2 cellular contexts compared by ENCODE assay signal in genomic region chr11:70204466-70204799, GRCh38.
TF ChIP-seq lines count a peak whose summit lies in the region.

No MANE protein-coding gene starts in this region.

TF ChIP-seq in SK-N-SH, 30 proteins besides CTCF, POLR2A, EP300 and RAD21 (continued from another document):
- TF ChIP-seq MEF2A (IDR thresholded peaks at IDR 0.05; ENCODE audit: borderline replicate concordance, low read depth) (no peak), TEAD4 (IDR thresholded peaks at IDR 0.05; ENCODE audit: borderline replicate concordance, insufficient read depth) (no peak), MXI1 (IDR thresholded peaks at IDR 0.05; ENCODE audit: low read depth, low read length) (no peak), MAX (IDR thresholded peaks at IDR 0.05; ENCODE audit: low read depth) (no peak)

TF ChIP-seq in SK-N-SH treated with all-trans-retinoic acid at 6 μM for 48 hours, 23 proteins besides CTCF, POLR2A, EP300 and RAD21 (continued from another document):
- TF ChIP-seq ZNF565 (CRISPR knock-in tag; conservative IDR thresholded peaks at IDR 0.05; ENCODE audit: low read depth), result no peak
- TF ChIP-seq CSRNP3 (CRISPR knock-in tag; IDR thresholded peaks at IDR 0.05), result no peak
- no peak for TF ChIP-seq TOX (CRISPR knock-in tag; IDR thresholded peaks at IDR 0.05; ENCODE audit: borderline replicate concordance)
- TF ChIP-seq ESRRG (CRISPR knock-in tag; IDR thresholded peaks at IDR 0.05), result no peak
- no peak for TF ChIP-seq ZNF8 (CRISPR knock-in tag; IDR thresholded peaks at IDR 0.05)
- no peak for TF ChIP-seq TCF4 (CRISPR knock-in tag; IDR thresholded peaks at IDR 0.05; ENCODE audit: borderline replicate concordance)
- TF ChIP-seq CREB5 (CRISPR knock-in tag; IDR thresholded peaks at IDR 0.05; ENCODE audit: low read depth), result no peak
- no peak for TF ChIP-seq OSR1 (CRISPR knock-in tag; IDR thresholded peaks at IDR 0.05)
- TF ChIP-seq ZFP30 (CRISPR knock-in tag; IDR thresholded peaks at IDR 0.05), result no peak
- TF ChIP-seq POU6F1 (CRISPR knock-in tag; IDR thresholded peaks at IDR 0.05; ENCODE audit: borderline replicate concordance, low read depth), result no peak
- TF ChIP-seq ZFP3 (CRISPR knock-in tag; IDR thresholded peaks at IDR 0.05), result no peak
- TF ChIP-seq RARB (CRISPR knock-in tag; IDR thresholded peaks at IDR 0.05), result no peak
- TF ChIP-seq CSDC2 (CRISPR knock-in tag; IDR thresholded peaks at IDR 0.05), result no peak
- TF ChIP-seq PPARA (CRISPR knock-in tag; IDR thresholded peaks at IDR 0.05; ENCODE audit: borderline replicate concordance), result no peak
- no peak for TF ChIP-seq ARNTL (CRISPR knock-in tag; IDR thresholded peaks at IDR 0.05; ENCODE audit: borderline replicate concordance, low read depth)
